In genomic region chr13:45769072-45769471, GRCh38 we compare ENCODE assay signal across 32 cellular contexts.
A peak's percentile ranks its signal among the peaks of the same experiment; 100 is the strongest.
DNase-seq lines count a peak whose midpoint lies in the region; ATAC-seq lines count a peak whose summit lies in the region.
"Had no signal": no experiment of that assay in that cellular context is flagged by ENCODE, and none has a peak within 500 bp of the region (broad histone marks: within the 10 kb centered on the region; RNA-seq: fewer than 3 reads in every experiment).

No MANE protein-coding gene starts in this region.

- H3K27ac Mint-ChIP-seq in activated naive CD8-positive, alpha-beta T cell treated with anti-CD3 and anti-CD28 coated beads, Interleukin-2, amount 50 U/mL, for 24 hours: no peak overlapping the region
- H3K27ac Mint-ChIP-seq: activated CD4-positive, alpha-beta T cell treated with anti-CD3 and anti-CD28 coated beads for 36 hours; activated CD8-positive, alpha-beta T cell treated with anti-CD3 and anti-CD28 coated beads for 36 hours; activated naive CD4-positive, alpha-beta T cell treated with anti-CD3 and anti-CD28 coated beads for 36 hours; CD4-positive, alpha-beta memory T cell; dendritic cell treated with granulocyte-macrophage colony-stimulating factor and Interleukin-4, amounts not matched to agents 40 ng/mL and 50 ng/mL, for 4 days; natural killer cell treated with Interleukin-12 subunit alpha and Interleukin-12 subunit beta and Interleukin-15 and Interleukin-18, amount 100 ng/mL, for 72 hours; stimulated activated naive B cell treated with anti-CD40 and anti-IgM and Interleukin-4, amounts not matched to agents 10 μg/mL and 1 μg/mL and 100 μg/mL, for 72 hours had no signal

- H3K36me3 ChIP-seq in NT2/D1 (ENCODE audit: insufficient read depth, insufficient read length, low read length) (no peaks in the 10 kb centered on the region), iPS-15b (ENCODE audit: control insufficient read depth, insufficient read depth, low read length) (no peaks in the 10 kb centered on the region)
- H3K36me3 ChIP-seq: adrenal gland, pancreas, suprapubic skin, upper lobe of left lung had no signal

- no peaks in the 10 kb centered on the region for H3K4me1 ChIP-seq in NT2/D1 (ENCODE audit: insufficient read depth, insufficient read length)
- peaks cover 15% of the 10 kb centered on the region for H3K4me1 ChIP-seq in iPS-15b (ENCODE audit: control insufficient read depth, insufficient read depth, low read length)
- H3K4me1 ChIP-seq: adrenal gland, body of pancreas, pancreas, suprapubic skin had no signal

- H3K27me3 ChIP-seq in NT2/D1 (ENCODE audit: insufficient read depth, insufficient read length) (no peaks in the 10 kb centered on the region), iPS-15b (ENCODE audit: control insufficient read depth, insufficient read depth, low read length) (peaks cover 2% of the 10 kb centered on the region)
- H3K27me3 ChIP-seq: adrenal gland, body of pancreas, pancreas, upper lobe of left lung had no signal

- peaks cover 4% of the 10 kb centered on the region for H3K4me1 Mint-ChIP-seq in activated naive CD8-positive, alpha-beta T cell treated with anti-CD3 and anti-CD28 coated beads, Interleukin-2, amount 50 U/mL, for 24 hours
- H3K4me1 Mint-ChIP-seq: CD4-positive, alpha-beta memory T cell; stimulated activated naive B cell treated with anti-CD40 and anti-IgM and Interleukin-4, amounts not matched to agents 10 μg/mL and 1 μg/mL and 100 μg/mL, for 72 hours had no signal

- no peaks in the 10 kb centered on the region for H3K9me3 Mint-ChIP-seq in activated naive CD8-positive, alpha-beta T cell treated with anti-CD3 and anti-CD28 coated beads, Interleukin-2, amount 50 U/mL, for 24 hours
- H3K9me3 Mint-ChIP-seq: activated naive CD4-positive, alpha-beta T cell treated with anti-CD3 and anti-CD28 coated beads for 36 hours; CD4-positive, alpha-beta memory T cell; dendritic cell treated with granulocyte-macrophage colony-stimulating factor and Interleukin-4, amounts not matched to agents 40 ng/mL and 50 ng/mL, for 4 days; natural killer cell treated with Interleukin-12 subunit alpha and Interleukin-12 subunit beta and Interleukin-15 and Interleukin-18, amount 100 ng/mL, for 72 hours; stimulated activated naive B cell treated with anti-CD40 and anti-IgM and Interleukin-4, amounts not matched to agents 10 μg/mL and 1 μg/mL and 100 μg/mL, for 72 hours had no signal

- no peaks in the 10 kb centered on the region for H3K27me3 Mint-ChIP-seq in activated naive CD8-positive, alpha-beta T cell treated with anti-CD3 and anti-CD28 coated beads, Interleukin-2, amount 50 U/mL, for 24 hours
- H3K27me3 Mint-ChIP-seq: activated CD4-positive, alpha-beta T cell treated with anti-CD3 and anti-CD28 coated beads for 36 hours; activated CD8-positive, alpha-beta T cell treated with anti-CD3 and anti-CD28 coated beads for 36 hours had no signal

- DNase-seq in NCI-H748 (lab: John Stamatoyannopoulos, UW; ENCODE audit: unreplicated experiment) (peak; percentile 13), NCI-H748 treated with DMSO at 0.1 percent for 48 hours (lab: John Stamatoyannopoulos, UW) (no peak), NT2/D1 (ENCODE audit: low read depth, low spot score) (peak; percentile 62), NCI-H128 (lab: John Stamatoyannopoulos, UW; ENCODE audit: unreplicated experiment) (no peak), HPDE6-E6E7 (ENCODE audit: extremely low spot score) (no peak), T1000 (lab: John Stamatoyannopoulos, UW) (no peak)
- no peak for DNase-seq in activated naive CD8-positive, alpha-beta T cell treated with anti-CD3 and anti-CD28 coated beads, Interleukin-2, amount 50 U/mL, for 24 hours
- DNase-seq: activated CD4-positive, alpha-beta T cell treated with anti-CD3 and anti-CD28 coated beads for 36 hours; activated CD8-positive, alpha-beta memory T cell treated with anti-CD3 and anti-CD28 coated beads, Interleukin-2, amount 50 U/mL, for 48 hours; activated CD8-positive, alpha-beta T cell treated with anti-CD3 and anti-CD28 coated beads for 36 hours; activated naive CD4-positive, alpha-beta T cell treated with anti-CD3 and anti-CD28 coated beads for 36 hours; adrenal gland; body of pancreas; CD4-positive, alpha-beta memory T cell; DMS 273 treated with DMSO at 0.1 percent for 48 hours; glutamatergic neuron; GOT3; NCI-H1694; NCI-H446 treated with DMSO at 0.1 percent for 48 hours; NK-92 treated with Interleukin-12 subunit alpha and Interleukin-12 subunit beta, amount 100 ng/mL, for 24 hours; pancreas; PC-3; small intestine; stimulated activated naive B cell treated with anti-CD40 and anti-IgM and Interleukin-4, amounts not matched to agents 10 μg/mL and 1 μg/mL and 100 μg/mL, for 72 hours; T-helper 2 cell; upper lobe of left lung had no signal

- no peak overlapping the region for H3K4me3 Mint-ChIP-seq in activated naive CD8-positive, alpha-beta T cell treated with anti-CD3 and anti-CD28 coated beads, Interleukin-2, amount 50 U/mL, for 24 hours
- H3K4me3 Mint-ChIP-seq: activated CD4-positive, alpha-beta T cell treated with anti-CD3 and anti-CD28 coated beads for 36 hours; activated CD8-positive, alpha-beta T cell treated with anti-CD3 and anti-CD28 coated beads for 36 hours; activated naive CD4-positive, alpha-beta T cell treated with anti-CD3 and anti-CD28 coated beads for 36 hours; CD4-positive, alpha-beta memory T cell; dendritic cell treated with granulocyte-macrophage colony-stimulating factor and Interleukin-4, amounts not matched to agents 40 ng/mL and 50 ng/mL, for 4 days; natural killer cell treated with Interleukin-12 subunit alpha and Interleukin-12 subunit beta and Interleukin-15 and Interleukin-18, amount 100 ng/mL, for 72 hours; stimulated activated naive B cell treated with anti-CD40 and anti-IgM and Interleukin-4, amounts not matched to agents 10 μg/mL and 1 μg/mL and 100 μg/mL, for 72 hours had no signal

- H3K9me3 ChIP-seq in NT2/D1 (ENCODE audit: insufficient read depth, low read length): no peaks in the 10 kb centered on the region
- H3K9me3 ChIP-seq in iPS-15b (ENCODE audit: control insufficient read depth, insufficient read depth, low read length): no peaks in the 10 kb centered on the region
- H3K9me3 ChIP-seq: adrenal gland, body of pancreas, pancreas, suprapubic skin, upper lobe of left lung had no signal

- H3K4me3 ChIP-seq in NT2/D1 (ENCODE audit: insufficient read length, low read depth): no peak overlapping the region
- H3K4me3 ChIP-seq in iPS-15b (ENCODE audit: low read depth, low read length): peak overlapping the region; percentile 4
- H3K4me3 ChIP-seq: adrenal gland, body of pancreas, lung, pancreas, suprapubic skin, upper lobe of left lung had no signal

- H3K36me3 Mint-ChIP-seq in activated naive CD8-positive, alpha-beta T cell treated with anti-CD3 and anti-CD28 coated beads, Interleukin-2, amount 50 U/mL, for 24 hours (ENCODE audit: low read depth): no peaks in the 10 kb centered on the region
- H3K36me3 Mint-ChIP-seq: CD4-positive, alpha-beta memory T cell; natural killer cell treated with Interleukin-12 subunit alpha and Interleukin-12 subunit beta and Interleukin-15 and Interleukin-18, amount 100 ng/mL, for 72 hours; stimulated activated naive B cell treated with anti-CD40 and anti-IgM and Interleukin-4, amounts not matched to agents 10 μg/mL and 1 μg/mL and 100 μg/mL, for 72 hours had no signal

- H3K9ac ChIP-seq in NT2/D1 (ENCODE audit: insufficient read length, low read depth) (no peak overlapping the region), iPS-15b (ENCODE audit: low read depth, low read length) (no peak overlapping the region)

- ATAC-seq in activated naive CD8-positive, alpha-beta T cell treated with anti-CD3 and anti-CD28 coated beads, Interleukin-2, amount 50 U/mL, for 24 hours: no peak
- ATAC-seq: activated CD4-positive, alpha-beta T cell treated with anti-CD3 and anti-CD28 coated beads for 36 hours; activated CD8-positive, alpha-beta T cell treated with anti-CD3 and anti-CD28 coated beads for 36 hours; body of pancreas; esophagus mucosa; natural killer cell treated with Interleukin-12 subunit alpha and Interleukin-12 subunit beta and Interleukin-15 and Interleukin-18, amount 100 ng/mL, for 72 hours; pancreas; PC-3; stimulated activated naive B cell treated with anti-CD40 and anti-IgM and Interleukin-4, amounts not matched to agents 10 μg/mL and 1 μg/mL and 100 μg/mL, for 72 hours had no signal

Comparison
In these comparisons a context has a peak if more than half of its experiments do, and no peak if none do; other contexts are left out.
1. DNase-seq: peak in NCI-H748 (single experiment) and NT2/D1 (single experiment); none in NCI-H748 treated with DMSO at 0.1 percent for 48 hours (single experiment), NCI-H128 (single experiment), HPDE6-E6E7 (single experiment), T1000 (single experiment) and activated naive CD8-positive, alpha-beta T cell treated with anti-CD3 and anti-CD28 coated beads, Interleukin-2, amount 50 U/mL, for 24 hours (single experiment).